8 cellular contexts compared by ENCODE assay signal in genomic region chr17:7394452-7395191, GRCh38. TPM values are rescaled to one million over a fixed set of nuclear protein-coding genes. Genes with fewer than 3 reads are reported as not detected.
DNase-seq lines count a peak whose midpoint lies in the region; ATAC-seq, FAIRE-seq and TF ChIP-seq lines count a peak whose summit lies in the region.

Gene PLSCR3 (minus strand): TSS chr17:7394525. CDS start chr17:7394110, 415 bp downstream.

- H3K4me3 ChIP-seq in A549: peak within 1 kb of the TSS; percentile 71

- TF ChIP-seq POLR2A in A549 (IDR thresholded peaks at IDR 0.05; ENCODE audit: low read length): peak; percentile 93

- H3K27ac ChIP-seq in A549 (peak within 1 kb of the TSS; percentile 83 to 92), cingulate gyrus (ENCODE audit: low read depth, low read length) (peak within 1 kb of the TSS; percentile 89), layer of hippocampus (ENCODE audit: low read depth, low read length) (peak within 1 kb of the TSS; percentile 83)

- H3K27me3 ChIP-seq in layer of hippocampus (ENCODE audit: control insufficient read depth, insufficient read depth, low read length): no peaks in the 10 kb centered on the region

- CTCF ChIA-PET in A549 (lab: Yijun Ruan, JAX): interaction anchor here (0.7 to 17.1 kb wide), 7 partner anchors 8 to 166 kb away, joined by 3 to 139 read pairs (median 6); partner anchors contain the start of genes KCTD11, TMEM102, TMEM256 and TMEM95

- no peaks in the 10 kb centered on the region for H3K9me3 ChIP-seq in A549

- 2% methylated on average over 39 of the region's 71 CpGs for WGBS in A549 (ENCODE audit: missing lambda C conversion rate)

- peak; percentile 28 for TF ChIP-seq CTCF in A549 (IDR thresholded peaks at IDR 0.05)

- DNase-seq in A549 (ENCODE audit: low read depth in 1 of 2, low spot score in 1 of 2) (peak; percentile 83 to 91), NCI-H345 (lab: John Stamatoyannopoulos, UW) (peak; percentile 69)
- DNase-seq in activated CD4-positive, alpha-beta T cell treated with anti-CD3 and anti-CD28 coated beads for 4 hours: peak; percentile 79 to 80
- peak; percentile 52 to 78 for DNase-seq in stimulated activated CD4-positive, alpha-beta T cell treated with anti-CD3 and anti-CD28 coated beads, Interleukin-1b, Interleukin-23, amount 100 ng/mL, for 1 hour (ENCODE audit: low read depth in 2 of 2)

- FAIRE-seq in A549 (lab: Jason Lieb, UNC): peak; percentile 72

- H3K4me2 ChIP-seq in A549: peak within 1 kb of the TSS; percentile 88

- peaks cover 10% of the 10 kb centered on the region; the same call in 1 of the 3 replicates for H3K4me1 ChIP-seq in A549

- no peak for TF ChIP-seq EP300 in A549 (IDR thresholded peaks at IDR 0.05)

- TF ChIP-seq RAD21 in A549 (conservative IDR thresholded peaks at IDR 0.05 in 1 of 2, IDR thresholded peaks at IDR 0.05 in 1 of 2): no peak; a peak in 1 of 5 replicates

- ATAC-seq in A549 (peak; percentile 90 to 91), GM18511 (IDR thresholded peaks at IDR 0.05; ENCODE audit: unreplicated experiment) (peak; percentile 78), HG03060 (IDR thresholded peaks at IDR 0.05; ENCODE audit: low read depth, unreplicated experiment) (peak; percentile 44)

- POLR2A ChIA-PET in A549 (lab: Yijun Ruan, JAX): interaction anchor here (0.6 to 2.9 kb wide), 12 partner anchors 9 to 166 kb away, joined by 3 to 26 read pairs (median 4); partner anchors contain the start of genes KCTD11, NEURL4, POLR2A and TMEM102

TF ChIP-seq in A549, 52 proteins besides CTCF, POLR2A, EP300 and RAD21 (continues in another document):
- TF ChIP-seq HMGXB4 (CRISPR knock-in tag; IDR thresholded peaks at IDR 0.05; ENCODE audit: borderline replicate concordance): no peak
- no peak for TF ChIP-seq ZSCAN20 (CRISPR knock-in tag; IDR thresholded peaks at IDR 0.05)
- TF ChIP-seq KDM5A (IDR thresholded peaks at IDR 0.05): no peak
- TF ChIP-seq BHLHE40 (IDR thresholded peaks at IDR 0.05; ENCODE audit: low read depth, low read length): no peak
- no peak for TF ChIP-seq RCOR1 (IDR thresholded peaks at IDR 0.05; ENCODE audit: low read depth, low read length)
- no peak for TF ChIP-seq ZC3H11A (IDR thresholded peaks at IDR 0.05)
- TF ChIP-seq SREBF2 (IDR thresholded peaks at IDR 0.05): no peak
- 0 out of 2 replicates have a peak, but pooled peaks have one; percentile 64 for TF ChIP-seq RFX5 (IDR thresholded peaks at IDR 0.05)
- no peak for TF ChIP-seq NFE2L2 (conservative IDR thresholded peaks at IDR 0.05; ENCODE audit: low read length)
- no peak for TF ChIP-seq TFCP2L1 (CRISPR knock-in tag; IDR thresholded peaks at IDR 0.05)
- no peak for TF ChIP-seq PBX3 (IDR thresholded peaks at IDR 0.05)
- TF ChIP-seq TP53 (CRISPR knock-in tag; IDR thresholded peaks at IDR 0.05): 0 out of 2 replicates have a peak, but pooled peaks have one; percentile 46
- TF ChIP-seq GATA3 (IDR thresholded peaks at IDR 0.05; ENCODE audit: borderline replicate concordance): no peak
- no peak for TF ChIP-seq RNF2 (IDR thresholded peaks at IDR 0.05; ENCODE audit: borderline replicate concordance, low read depth)
- no peak for TF ChIP-seq FOXS1 (CRISPR knock-in tag; IDR thresholded peaks at IDR 0.05)
- no peak for TF ChIP-seq CBX2 (IDR thresholded peaks at IDR 0.05; ENCODE audit: borderline replicate concordance, low read depth)
- TF ChIP-seq PHF8 (IDR thresholded peaks at IDR 0.05; ENCODE audit: borderline replicate concordance, low read depth): peak; percentile 71; the same call in 1 of the 2 replicates
- TF ChIP-seq CHD4 (IDR thresholded peaks at IDR 0.05; ENCODE audit: borderline replicate concordance): no peak
- peak; percentile 85 for TF ChIP-seq E2F6 (IDR thresholded peaks at IDR 0.05; ENCODE audit: borderline replicate concordance, low read depth)
- TF ChIP-seq CEBPB (IDR thresholded peaks at IDR 0.05): no peak
- TF ChIP-seq ATOH8 (CRISPR knock-in tag; IDR thresholded peaks at IDR 0.05; ENCODE audit: low read depth): 0 out of 2 replicates have a peak, but pooled peaks have one; percentile 48
- no peak for TF ChIP-seq HEYL (CRISPR knock-in tag; IDR thresholded peaks at IDR 0.05)
- no peak for TF ChIP-seq POLR2AphosphoS2 (conservative IDR thresholded peaks at IDR 0.05; ENCODE audit: low read length)
- no peak for TF ChIP-seq RARB (CRISPR knock-in tag; IDR thresholded peaks at IDR 0.05)
- no peak for TF ChIP-seq FOSB (CRISPR knock-in tag; IDR thresholded peaks at IDR 0.05)
- TF ChIP-seq JUN (IDR thresholded peaks at IDR 0.05): peak; percentile 87 to 93; a peak in 4 of 5 replicates
- no peak for TF ChIP-seq REST (IDR thresholded peaks at IDR 0.05)
- no peak for TF ChIP-seq KDM1A (IDR thresholded peaks at IDR 0.05; ENCODE audit: low read depth)
- peak; percentile 70; the same call in 1 of the 2 replicates for TF ChIP-seq MYC (IDR thresholded peaks at IDR 0.05; ENCODE audit: borderline replicate concordance, low read length)
- no peak for TF ChIP-seq CHD2 (IDR thresholded peaks at IDR 0.05; ENCODE audit: low read length, partially characterized antibody)
- no peak for TF ChIP-seq CBX8 (IDR thresholded peaks at IDR 0.05)

RNA-seq across cellular contexts. Expression of gene PLSCR3, which starts in this region (rescaled TPM):
- polyA plus RNA-seq in A549 (2011; rRNA removed) (11.0 and 13.7 TPM in 2 replicates), A549 (2017; fragmentation: RNase III; extraction: RNeasy Plus Mini Kit Qiagen cat#74134 plus additional on column Dnase treatment) (27.5 to 33.4 TPM (median 29.6 TPM) in 3 replicates)
- polyA plus RNA-seq in A549 (2012; cell fraction: cytosol; rRNA removed): 35.8 and 48.1 TPM in 2 replicates
- 68.1 and 78.4 TPM in 2 replicates for polyA plus RNA-seq in A549 (2012; cell fraction: nucleus; rRNA removed)
- polyA minus RNA-seq in A549 (2011; rRNA and poly(A)+ RNA removed): 9.2 and 11.4 TPM in 2 replicates

Comparison
In these comparisons a context has a peak if more than half of its experiments do, and no peak if none do; other contexts are left out.
1. Peak in every context shown above with its lines: DNase-seq, ATAC-seq, H3K4me3 ChIP-seq and H3K27ac ChIP-seq.